In the genomic region with DNA sequence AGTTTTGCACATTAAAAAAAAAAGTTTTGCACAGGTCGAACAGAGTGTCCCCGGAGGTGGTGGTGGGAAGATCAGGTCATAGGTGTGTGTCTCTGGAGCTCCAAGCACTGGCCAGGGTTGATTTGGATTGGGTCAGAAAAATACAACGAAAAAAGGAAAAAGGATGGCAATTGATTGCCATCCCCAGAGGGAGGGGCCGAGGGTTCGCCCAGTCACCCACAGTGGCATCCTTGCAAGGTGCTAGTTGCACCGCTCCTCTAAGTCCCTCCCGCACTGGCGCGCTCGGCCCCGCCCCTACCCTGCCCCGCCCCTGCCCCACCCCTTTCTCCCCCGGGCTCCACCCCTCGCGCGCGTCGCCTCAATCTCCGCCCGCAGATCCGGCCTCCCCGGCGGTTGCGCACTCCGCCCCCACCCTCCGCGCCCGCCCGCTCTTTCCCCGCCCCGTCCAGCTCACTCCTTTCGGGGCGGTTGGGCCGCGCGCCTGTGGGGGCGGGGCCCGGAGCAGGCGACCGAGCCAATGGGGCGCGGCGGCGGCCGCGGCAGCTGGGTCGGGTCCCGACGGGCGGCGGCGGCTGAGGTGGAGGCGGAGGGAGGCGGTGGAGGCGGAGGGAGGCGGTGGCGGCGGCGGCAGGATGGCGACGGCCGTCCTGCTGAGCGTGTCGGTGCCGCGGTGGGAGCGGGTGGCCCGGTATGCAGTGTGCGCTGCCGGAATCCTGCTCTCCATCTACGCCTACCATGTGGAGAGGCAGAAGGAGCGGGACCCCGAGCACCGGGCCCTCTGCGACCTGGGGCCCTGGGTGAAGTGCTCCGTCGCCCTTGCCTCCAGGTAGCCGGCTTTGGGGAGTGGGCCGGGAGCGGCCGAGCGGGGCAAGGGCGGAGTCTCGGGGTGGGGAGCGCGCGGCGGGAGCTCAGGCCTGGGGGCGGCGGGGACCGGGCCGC, we compare ENCODE assay signal across 8 cellular contexts. TPM values are rescaled to one million over a fixed set of nuclear protein-coding genes. Genes with fewer than 3 reads are reported as not detected.
DNase-seq lines count a peak whose midpoint lies in the region; ATAC-seq and TF ChIP-seq lines count a peak whose summit lies in the region.

No MANE protein-coding gene starts in this region.

- no peak overlapping the region for H2BK15ac ChIP-seq in neuronal stem cell (ENCODE audit: low read length)

- H3K4me3 ChIP-seq in H7 (ENCODE audit: insufficient read depth, low read depth, low read length), result peak overlapping the region; percentile 73
- H3K4me3 ChIP-seq in RWPE2 (ENCODE audit: severe bottlenecking), result peak overlapping the region; percentile 55
- H3K4me3 ChIP-seq in neuronal stem cell (ENCODE audit: low read length in 2 of 2), result peak overlapping the region; percentile 71 to 96

- no peak overlapping the region for H3K4ac ChIP-seq in neuronal stem cell (ENCODE audit: low read length)

- peak overlapping the region; percentile 94 for H2AFZ ChIP-seq in neuronal stem cell (ENCODE audit: low read length)

- H2BK120ac ChIP-seq in neuronal stem cell (ENCODE audit: low read depth, low read length), result no peak overlapping the region

- no peak overlapping the region for H2BK12ac ChIP-seq in neuronal stem cell (ENCODE audit: low read length)

- peak overlapping the region; percentile 13 for H3K27ac ChIP-seq in RWPE2 (ENCODE audit: poor library complexity, severe bottlenecking)
- peak overlapping the region; percentile 86 for H3K27ac ChIP-seq in neuronal stem cell (replicated peaks; ENCODE audit: low read length)

- peak overlapping the region; percentile 75 for H2BK5ac ChIP-seq in neuronal stem cell (ENCODE audit: low read length)

- no peak overlapping the region for H4K8ac ChIP-seq in neuronal stem cell (ENCODE audit: low read depth, low read length)

- DNase-seq in G401 (ENCODE audit: low spot score) (peak; percentile 95), H7 (peak; percentile 95), LoVo (ENCODE audit: low spot score) (peak; percentile 97), RWPE2 (ENCODE audit: low spot score) (peak; percentile 90), fibroblast of the conjunctiva (ENCODE audit: low read depth) (peak; percentile 83), neuronal stem cell (ENCODE audit: low spot score) (peak; percentile 92), stromal cell of bone marrow (ENCODE audit: low read depth) (peak; percentile 87)
- peak; percentile 93 for DNase-seq in activated effector memory CD4-positive, alpha-beta T cell treated with Interleukin-2 at 50 U/mL for 16 hours

- ATAC-seq in RWPE2 (ENCODE audit: low read depth), result peak; percentile 81

- no peak overlapping the region for H3K14ac ChIP-seq in neuronal stem cell (ENCODE audit: low read length)

- no peak overlapping the region for H4K91ac ChIP-seq in neuronal stem cell (ENCODE audit: low read depth, low read length, poor library complexity)

- no peak for TF ChIP-seq CTCF in RWPE2 (IDR thresholded peaks at IDR 0.05; ENCODE audit: poor library complexity, severe bottlenecking)

- H3K36me3 ChIP-seq in H7 (replicated peaks; ENCODE audit: control insufficient read depth, insufficient read depth, low read length) (no peaks in the 10 kb centered on the region), RWPE2 (ENCODE audit: low read depth) (no peaks in the 10 kb centered on the region), neuronal stem cell (replicated peaks in 1 of 2; ENCODE audit: control insufficient read depth in 2 of 2, insufficient read depth in 2 of 2, low read length in 2 of 2) (no peaks in the 10 kb centered on the region)

- no CpG with 5 or more reads among the region's 92 CpGs for WGBS in neuronal stem cell (ENCODE audit: extremely low coverage in 2 of 2, insufficient read length in 2 of 2, insufficient replicate concordance in 1 of 2), 2 donors

- no peak overlapping the region for H2AK5ac ChIP-seq in neuronal stem cell (ENCODE audit: low read depth, low read length)

- H3K18ac ChIP-seq in neuronal stem cell (ENCODE audit: low read length), result peak overlapping the region; percentile 94

- in situ Hi-C loops in G401 (cut with HindIII; ENCODE audit: low sequenced_read_pairs), result no loop called here

- no peak overlapping the region for H3K9ac ChIP-seq in neuronal stem cell (ENCODE audit: low read depth, low read length, poor library complexity)

- H3K23ac ChIP-seq in neuronal stem cell (ENCODE audit: low read depth, low read length, poor library complexity), result peak overlapping the region; percentile 91

- H3K4me2 ChIP-seq in neuronal stem cell (ENCODE audit: insufficient read depth, low read length, poor library complexity, severe bottlenecking), result peak overlapping the region; percentile 40

- H3K4me1 ChIP-seq in RWPE2 (ENCODE audit: insufficient read depth, poor library complexity, severe bottlenecking) (peaks cover 7% of the 10 kb centered on the region), neuronal stem cell (ENCODE audit: control insufficient read depth in 2 of 2, insufficient read depth in 1 of 2, low read depth in 1 of 2, low read length in 2 of 2) (peaks cover 0 to 4% of the 10 kb centered on the region in 2 donors)

- H3K9me3 ChIP-seq in RWPE2 (ENCODE audit: severe bottlenecking), result no peaks in the 10 kb centered on the region
- H3K9me3 ChIP-seq in neuronal stem cell (replicated peaks in 1 of 2; ENCODE audit: control insufficient read depth in 2 of 2, insufficient read depth in 1 of 2, low read depth in 1 of 2, low read length in 2 of 2), result no peaks in the 10 kb centered on the region

- no peaks in the 10 kb centered on the region for H3K27me3 ChIP-seq in H7 (ENCODE audit: control insufficient read depth, insufficient read depth, low read length)
- no peaks in the 10 kb centered on the region for H3K27me3 ChIP-seq in RWPE2 (ENCODE audit: insufficient read depth, poor library complexity, severe bottlenecking)
- H3K27me3 ChIP-seq in neuronal stem cell (ENCODE audit: control insufficient read depth in 3 of 3, insufficient read depth in 3 of 3, low read depth in 1 of 3, low read length in 3 of 3), result no peaks in the 10 kb centered on the region

- H3K79me1 ChIP-seq in neuronal stem cell (ENCODE audit: low read depth, low read length), result no peaks in the 10 kb centered on the region

RNA-seq across cellular contexts. Expression of a gene that starts 31.5 kb away (rescaled TPM):
- 5.3 and 5.8 TPM in 2 replicates for total RNA-seq in G401 (2014; rRNA removed; shearing (Covaris generic))
- 5.0 and 5.5 TPM in 2 replicates for total RNA-seq in H7 (2014; rRNA removed; shearing (Covaris generic))
- polyA plus RNA-seq in neuronal stem cell (2013, experiment 1 of 2), result 18.6 TPM
- polyA plus RNA-seq in neuronal stem cell (2013, experiment 2 of 2), result 19.3 TPM

RNA-seq across cellular contexts. Expression of a gene that starts 47.2 kb away (rescaled TPM):
- 1.3 and 3.1 TPM in 2 replicates for total RNA-seq in G401 (2014; rRNA removed; shearing (Covaris generic))
- total RNA-seq in H7 (2014; rRNA removed; shearing (Covaris generic)), result 1.7 and 3.8 TPM in 2 replicates
- polyA plus RNA-seq in neuronal stem cell (2013, experiment 1 of 2), result 20.4 TPM
- 21.0 TPM for polyA plus RNA-seq in neuronal stem cell (2013, experiment 2 of 2)

Comparison
In these comparisons a context has a peak if more than half of its experiments do, and no peak if none do; other contexts are left out.
1. Peak in every context shown above with its lines: DNase-seq, ATAC-seq, H3K4me3 ChIP-seq and H3K27ac ChIP-seq.